1 cellular context compared by ENCODE assay signal in genomic region chr17:66488874-66489273, GRCh38.
TF ChIP-seq lines count a peak whose summit lies in the region.

No MANE protein-coding gene starts in this region.

TF ChIP-seq in HepG2, 621 proteins besides CTCF, POLR2A, EP300 and RAD21 (continued from another document):
- TF ChIP-seq AKNA (CRISPR knock-in tag; IDR thresholded peaks at IDR 0.05; ENCODE audit: borderline replicate concordance), result no peak
TF ChIP-seq in HepG2: peak in this region for 0.
